In genomic region chr19:58514564-58515020, GRCh38 we compare ENCODE assay signal across 8 cellular contexts. TPM values are rescaled to one million over a fixed set of nuclear protein-coding genes. Genes with fewer than 3 reads are reported as not detected.
DNase-seq lines count a peak whose midpoint lies in the region; ATAC-seq and TF ChIP-seq lines count a peak whose summit lies in the region.

No MANE protein-coding gene starts in this region.

- H3K27ac Mint-ChIP-seq in CD4-positive, alpha-beta memory T cell: peak overlapping the region; percentile 52 to 91 (median 88)
- peak overlapping the region; percentile 66 to 91 for H3K27ac Mint-ChIP-seq in effector memory CD8-positive, alpha-beta T cell
- no peak overlapping the region for H3K27ac Mint-ChIP-seq in neural crest cell (ENCODE audit: unreplicated experiment)

- H3K4me1 Mint-ChIP-seq in CD4-positive, alpha-beta memory T cell: peaks cover 14 to 53% (median 34%) of the 10 kb centered on the region in 4 donors
- peaks cover 32 to 35% of the 10 kb centered on the region in 2 donors for H3K4me1 Mint-ChIP-seq in effector memory CD8-positive, alpha-beta T cell (ENCODE audit: low read depth in 2 of 2)
- peaks cover 36% of the 10 kb centered on the region for H3K4me1 Mint-ChIP-seq in neural crest cell

- no peak overlapping the region for H2AFZ ChIP-seq in OCI-LY1 (ENCODE audit: low read length)

- H3K36me3 ChIP-seq in CD4-positive, alpha-beta memory T cell (ENCODE audit: insufficient read depth, low read length): peaks cover 13% of the 10 kb centered on the region
- peaks cover 9% of the 10 kb centered on the region for H3K36me3 ChIP-seq in OCI-LY1 (ENCODE audit: insufficient read depth, low read length)

- H3K4me2 ChIP-seq in OCI-LY1 (ENCODE audit: low read length): peak overlapping the region; percentile 87

- CTCF ChIA-PET in CD4-positive, alpha-beta memory T cell (lab: Charles Lee; ENCODE audit: partially characterized antibody): interaction anchor here (0.6 to 13.8 kb wide), 14 partner anchors 8 to 184 kb away, joined by 3 to 260 read pairs (median 4); partner anchors contain the start of genes CHMP2A and ZNF497

- POLR2A ChIA-PET in CD4-positive, alpha-beta memory T cell (lab: Charles Lee; ENCODE audit: partially characterized antibody): interaction anchor here (0.6 to 2.5 kb wide), 9 partner anchors 24 to 66 kb away, joined by 3 to 21 read pairs (median 4); partner anchors contain the start of genes CHMP2A and TRIM28

- peak overlapping the region; percentile 31 for H3K27ac ChIP-seq in CD4-positive, alpha-beta memory T cell (ENCODE audit: low read depth, low read length)
- peak overlapping the region; percentile 71 for H3K27ac ChIP-seq in OCI-LY1 (ENCODE audit: low read depth, low read length, poor library complexity, severe bottlenecking)

- H4K20me1 ChIP-seq in OCI-LY1 (ENCODE audit: insufficient read depth, low read length): no peaks in the 10 kb centered on the region

- H3K4me3 Mint-ChIP-seq in CD4-positive, alpha-beta memory T cell: peak overlapping the region; percentile 61 to 88 (median 82)
- peak overlapping the region; percentile 74 to 79 for H3K4me3 Mint-ChIP-seq in effector memory CD8-positive, alpha-beta T cell
- peak overlapping the region; percentile 87 for H3K4me3 Mint-ChIP-seq in neural crest cell

- no peaks in the 10 kb centered on the region for H3K27me3 Mint-ChIP-seq in CD4-positive, alpha-beta memory T cell
- no peaks in the 10 kb centered on the region for H3K27me3 Mint-ChIP-seq in effector memory CD8-positive, alpha-beta T cell
- H3K27me3 Mint-ChIP-seq in neural crest cell (ENCODE audit: low read depth): peaks cover 3% of the 10 kb centered on the region

- H3K27me3 ChIP-seq in CD4-positive, alpha-beta memory T cell (ENCODE audit: insufficient read depth, low read length): no peaks in the 10 kb centered on the region
- no peaks in the 10 kb centered on the region for H3K27me3 ChIP-seq in OCI-LY1 (ENCODE audit: insufficient read depth, low read length)

- TF ChIP-seq CTCF in OCI-LY1 (IDR thresholded peaks at IDR 0.05; ENCODE audit: low read length) (no peak), neural crest cell (conservative IDR thresholded peaks at IDR 0.05) (no peak)

- peaks cover 33% of the 10 kb centered on the region for H3K4me1 ChIP-seq in CD4-positive, alpha-beta memory T cell (ENCODE audit: insufficient read depth, low read length)
- H3K4me1 ChIP-seq in OCI-LY1 (ENCODE audit: insufficient read depth, low read length, severe bottlenecking): peaks cover 44% of the 10 kb centered on the region

- no peak for DNase-seq in CD4-positive, alpha-beta memory T cell
- DNase-seq in effector memory CD8-positive, alpha-beta T cell: no peak
- DNase-seq in neural crest cell (ENCODE audit: low read depth, low spot score): no peak
- no peak for DNase-seq in hypothalamus (lab: John Stamatoyannopoulos, UW)
- no peak for DNase-seq in COLO668 (lab: John Stamatoyannopoulos, UW; ENCODE audit: unreplicated experiment)
- DNase-seq in NCI-H82 (lab: John Stamatoyannopoulos, UW): no peak
- DNase-seq in pons (ENCODE audit: low spot score): no peak

- no peaks in the 10 kb centered on the region for H3K9me3 Mint-ChIP-seq in CD4-positive, alpha-beta memory T cell
- H3K9me3 Mint-ChIP-seq in effector memory CD8-positive, alpha-beta T cell: no peaks in the 10 kb centered on the region
- no peaks in the 10 kb centered on the region for H3K9me3 Mint-ChIP-seq in neural crest cell

- peaks cover 5% of the 10 kb centered on the region; the same call in 1 of the 2 replicates for H3K79me2 ChIP-seq in OCI-LY1 (ENCODE audit: insufficient read depth, low read length)

- no peaks in the 10 kb centered on the region for H3K9me2 ChIP-seq in OCI-LY1 (ENCODE audit: low read depth, low read length)

- H3K9me3 ChIP-seq in CD4-positive, alpha-beta memory T cell (ENCODE audit: control insufficient read depth in 1 of 2, low read length in 2 of 2): no peaks in the 10 kb centered on the region
- H3K9me3 ChIP-seq in OCI-LY1 (ENCODE audit: low read length): no peaks in the 10 kb centered on the region

- H3K4me3 ChIP-seq in CD4-positive, alpha-beta memory T cell (ENCODE audit: low read length in 2 of 2): peak overlapping the region in 1 of 2 donors; percentile 9
- peak overlapping the region; percentile 89 for H3K4me3 ChIP-seq in OCI-LY1 (ENCODE audit: low read depth, low read length, poor library complexity, severe bottlenecking)

- H3K36me3 Mint-ChIP-seq in CD4-positive, alpha-beta memory T cell: peaks cover 6 to 15% of the 10 kb centered on the region in 2 donors
- peaks cover 18% of the 10 kb centered on the region for H3K36me3 Mint-ChIP-seq in effector memory CD8-positive, alpha-beta T cell (ENCODE audit: insufficient read depth)
- peaks cover 11% of the 10 kb centered on the region for H3K36me3 Mint-ChIP-seq in neural crest cell (ENCODE audit: low read depth)

- H3K9ac ChIP-seq in OCI-LY1 (ENCODE audit: low read length): peak overlapping the region; percentile 95

- no peak for ATAC-seq in effector memory CD8-positive, alpha-beta T cell (replicated peaks)

- intact Hi-C loops in CD4-positive, alpha-beta memory T cell (cut with micrococcal nuclease): loop anchor here (1.0 to 5.0 kb wide), 4 partner anchors 30 to 332 kb away; partner anchors contain the start of genes TRIM28 and ZNF446

- H3F3A ChIP-seq in OCI-LY1 (ENCODE audit: insufficient read depth, low read length): no peaks in the 10 kb centered on the region

RNA-seq across cellular contexts. Expression of gene SLC27A5, which starts 2.8 kb away (rescaled TPM):
- total RNA-seq in CD4-positive, alpha-beta memory T cell: 10 to 100 TPM; 10.5 to 12.2 TPM
- polyA plus RNA-seq in CD4-positive, alpha-beta memory T cell: 10 to 100 TPM; 16.1 to 23.6 TPM
- total RNA-seq in neural crest cell: 16.2 and 17.5 TPM in 2 replicates

RNA-seq across cellular contexts. Expression of gene ZBTB45, which starts 5.0 kb away (rescaled TPM):
- 10 to 100 TPM; 19.8 TPM for total RNA-seq in CD4-positive, alpha-beta memory T cell
- polyA plus RNA-seq in CD4-positive, alpha-beta memory T cell: 1 to 10 TPM; 1.9 to 6.2 TPM
- total RNA-seq in neural crest cell: 24.1 and 27.3 TPM in 2 replicates

RNA-seq across cellular contexts. Expression of gene TRIM28, which starts 29.3 kb away (rescaled TPM):
- 100 to 1,000 TPM; 342 to 348 TPM for total RNA-seq in CD4-positive, alpha-beta memory T cell
- 10 to 100 TPM; 19.4 to 70.9 TPM for polyA plus RNA-seq in CD4-positive, alpha-beta memory T cell
- 964 and 1,000 TPM in 2 replicates for total RNA-seq in neural crest cell

RNA-seq across cellular contexts. Expression of gene ZNF446, which starts 38.4 kb away (rescaled TPM):
- 10 to 100 TPM; 16.4 to 19.5 TPM for total RNA-seq in CD4-positive, alpha-beta memory T cell
- polyA plus RNA-seq in CD4-positive, alpha-beta memory T cell: 1 to 10 TPM; 1.4 to 5.5 TPM
- 16.5 and 18.6 TPM in 2 replicates for total RNA-seq in neural crest cell

RNA-seq across cellular contexts. Expression of gene CHMP2A, which starts 40.3 kb away (rescaled TPM):
- total RNA-seq in CD4-positive, alpha-beta memory T cell: 10 to 100 TPM; 81.1 to 88.4 TPM
- 100 to 1,000 TPM; 200 to 238 TPM for polyA plus RNA-seq in CD4-positive, alpha-beta memory T cell
- total RNA-seq in neural crest cell: 61.6 and 64.6 TPM in 2 replicates
